Comparison of ENCODE assay signal across 2 cellular contexts in the genomic region with DNA sequence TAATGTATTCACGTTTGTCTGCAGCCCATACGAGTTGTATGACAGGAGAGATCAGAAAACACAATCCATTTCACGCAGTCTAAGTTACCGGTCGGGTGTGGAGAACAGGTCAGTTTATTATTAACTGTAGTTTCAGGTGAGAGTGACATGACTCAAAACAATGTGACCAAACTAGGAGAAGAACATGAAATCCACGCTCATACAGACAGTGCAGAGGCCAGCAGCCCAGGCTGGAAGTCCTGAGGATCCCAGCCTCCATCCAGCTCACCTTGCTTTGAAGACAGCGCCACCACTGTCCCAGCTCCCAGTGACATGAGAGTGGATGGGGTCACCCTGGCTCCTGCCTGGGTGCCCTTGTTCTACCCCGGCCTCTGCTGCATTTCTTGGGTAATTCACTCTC.
TF ChIP-seq lines count a peak whose summit lies in the region.

No MANE protein-coding gene starts in this region.

TF ChIP-seq in GM23338, 12 proteins besides CTCF, POLR2A, EP300 and RAD21 (continued from another document):
- TF ChIP-seq, protein P1, sequence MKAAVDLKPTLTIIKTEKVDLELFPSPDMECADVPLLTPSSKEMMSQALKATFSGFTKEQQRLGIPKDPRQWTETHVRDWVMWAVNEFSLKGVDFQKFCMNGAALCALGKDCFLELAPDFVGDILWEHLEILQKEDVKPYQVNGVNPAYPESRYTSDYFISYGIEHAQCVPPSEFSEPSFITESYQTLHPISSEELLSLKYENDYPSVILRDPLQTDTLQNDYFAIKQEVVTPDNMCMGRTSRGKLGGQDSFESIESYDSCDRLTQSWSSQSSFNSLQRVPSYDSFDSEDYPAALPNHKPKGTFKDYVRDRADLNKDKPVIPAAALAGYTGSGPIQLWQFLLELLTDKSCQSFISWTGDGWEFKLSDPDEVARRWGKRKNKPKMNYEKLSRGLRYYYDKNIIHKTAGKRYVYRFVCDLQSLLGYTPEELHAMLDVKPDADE (IDR thresholded peaks at IDR 0.05), result no peak
- TF ChIP-seq JUNB (IDR thresholded peaks at IDR 0.05; ENCODE audit: unreplicated experiment), result no peak
- TF ChIP-seq POLR2AphosphoS5 (IDR thresholded peaks at IDR 0.05; ENCODE audit: low read depth), result no peak
- no peak for TF ChIP-seq ZNF114 (CRISPR knock-in tag; IDR thresholded peaks at IDR 0.05)
- no peak for TF ChIP-seq EZH2phosphoT487 (IDR thresholded peaks at IDR 0.05; ENCODE audit: unreplicated experiment)
- no peak for TF ChIP-seq EZH2 (IDR thresholded peaks at IDR 0.05; ENCODE audit: low read depth, unreplicated experiment)
- TF ChIP-seq, protein P2, sequence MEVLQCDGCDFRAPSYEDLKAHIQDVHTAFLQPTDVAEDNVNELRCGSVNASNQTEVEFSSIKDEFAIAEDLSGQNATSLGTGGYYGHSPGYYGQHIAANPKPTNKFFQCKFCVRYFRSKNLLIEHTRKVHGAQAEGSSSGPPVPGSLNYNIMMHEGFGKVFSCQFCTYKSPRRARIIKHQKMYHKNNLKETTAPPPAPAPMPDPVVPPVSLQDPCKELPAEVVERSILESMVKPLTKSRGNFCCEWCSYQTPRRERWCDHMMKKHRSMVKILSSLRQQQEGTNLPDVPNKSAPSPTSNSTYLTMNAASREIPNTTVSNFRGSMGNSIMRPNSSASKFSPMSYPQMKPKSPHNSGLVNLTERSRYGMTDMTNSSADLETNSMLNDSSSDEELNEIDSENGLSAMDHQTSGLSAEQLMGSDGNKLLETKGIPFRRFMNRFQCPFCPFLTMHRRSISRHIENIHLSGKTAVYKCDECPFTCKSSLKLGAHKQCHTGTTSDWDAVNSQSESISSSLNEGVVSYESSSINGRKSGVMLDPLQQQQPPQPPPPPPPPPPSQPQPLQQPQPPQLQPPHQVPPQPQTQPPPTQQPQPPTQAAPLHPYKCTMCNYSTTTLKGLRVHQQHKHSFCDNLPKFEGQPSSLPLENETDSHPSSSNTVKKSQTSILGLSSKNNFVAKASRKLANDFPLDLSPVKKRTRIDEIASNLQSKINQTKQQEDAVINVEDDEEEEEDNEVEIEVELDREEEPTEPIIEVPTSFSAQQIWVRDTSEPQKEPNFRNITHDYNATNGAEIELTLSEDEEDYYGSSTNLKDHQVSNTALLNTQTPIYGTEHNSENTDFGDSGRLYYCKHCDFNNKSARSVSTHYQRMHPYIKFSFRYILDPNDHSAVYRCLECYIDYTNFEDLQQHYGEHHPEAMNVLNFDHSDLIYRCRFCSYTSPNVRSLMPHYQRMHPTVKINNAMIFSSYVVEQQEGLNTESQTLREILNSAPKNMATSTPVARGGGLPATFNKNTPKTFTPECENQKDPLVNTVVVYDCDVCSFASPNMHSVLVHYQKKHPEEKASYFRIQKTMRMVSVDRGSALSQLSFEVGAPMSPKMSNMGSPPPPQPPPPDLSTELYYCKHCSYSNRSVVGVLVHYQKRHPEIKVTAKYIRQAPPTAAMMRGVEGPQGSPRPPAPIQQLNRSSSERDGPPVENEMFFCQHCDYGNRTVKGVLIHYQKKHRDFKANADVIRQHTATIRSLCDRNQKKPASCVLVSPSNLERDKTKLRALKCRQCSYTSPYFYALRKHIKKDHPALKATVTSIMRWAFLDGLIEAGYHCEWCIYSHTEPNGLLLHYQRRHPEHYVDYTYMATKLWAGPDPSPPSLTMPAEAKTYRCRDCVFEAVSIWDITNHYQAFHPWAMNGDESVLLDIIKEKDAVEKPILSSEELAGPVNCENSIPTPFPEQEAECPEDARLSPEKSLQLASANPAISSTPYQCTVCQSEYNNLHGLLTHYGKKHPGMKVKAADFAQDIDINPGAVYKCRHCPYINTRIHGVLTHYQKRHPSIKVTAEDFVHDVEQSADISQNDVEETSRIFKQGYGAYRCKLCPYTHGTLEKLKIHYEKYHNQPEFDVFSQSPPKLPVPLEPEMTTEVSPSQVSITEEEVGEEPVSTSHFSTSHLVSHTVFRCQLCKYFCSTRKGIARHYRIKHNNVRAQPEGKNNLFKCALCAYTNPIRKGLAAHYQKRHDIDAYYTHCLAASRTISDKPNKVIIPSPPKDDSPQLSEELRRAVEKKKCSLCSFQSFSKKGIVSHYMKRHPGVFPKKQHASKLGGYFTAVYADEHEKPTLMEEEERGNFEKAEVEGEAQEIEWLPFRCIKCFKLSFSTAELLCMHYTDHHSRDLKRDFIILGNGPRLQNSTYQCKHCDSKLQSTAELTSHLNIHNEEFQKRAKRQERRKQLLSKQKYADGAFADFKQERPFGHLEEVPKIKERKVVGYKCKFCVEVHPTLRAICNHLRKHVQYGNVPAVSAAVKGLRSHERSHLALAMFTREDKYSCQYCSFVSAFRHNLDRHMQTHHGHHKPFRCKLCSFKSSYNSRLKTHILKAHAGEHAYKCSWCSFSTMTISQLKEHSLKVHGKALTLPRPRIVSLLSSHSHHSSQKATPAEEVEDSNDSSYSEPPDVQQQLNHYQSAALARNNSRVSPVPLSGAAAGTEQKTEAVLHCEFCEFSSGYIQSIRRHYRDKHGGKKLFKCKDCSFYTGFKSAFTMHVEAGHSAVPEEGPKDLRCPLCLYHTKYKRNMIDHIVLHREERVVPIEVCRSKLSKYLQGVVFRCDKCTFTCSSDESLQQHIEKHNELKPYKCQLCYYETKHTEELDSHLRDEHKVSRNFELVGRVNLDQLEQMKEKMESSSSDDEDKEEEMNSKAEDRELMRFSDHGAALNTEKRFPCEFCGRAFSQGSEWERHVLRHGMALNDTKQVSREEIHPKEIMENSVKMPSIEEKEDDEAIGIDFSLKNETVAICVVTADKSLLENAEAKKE (CRISPR knock-in tag; IDR thresholded peaks at IDR 0.05), result no peak
TF ChIP-seq in GM23338: peak in this region for 0.

TF ChIP-seq in neural cell, 6 proteins besides CTCF, POLR2A, EP300 and RAD21 (continued from another document):
- TF ChIP-seq, protein P3, sequence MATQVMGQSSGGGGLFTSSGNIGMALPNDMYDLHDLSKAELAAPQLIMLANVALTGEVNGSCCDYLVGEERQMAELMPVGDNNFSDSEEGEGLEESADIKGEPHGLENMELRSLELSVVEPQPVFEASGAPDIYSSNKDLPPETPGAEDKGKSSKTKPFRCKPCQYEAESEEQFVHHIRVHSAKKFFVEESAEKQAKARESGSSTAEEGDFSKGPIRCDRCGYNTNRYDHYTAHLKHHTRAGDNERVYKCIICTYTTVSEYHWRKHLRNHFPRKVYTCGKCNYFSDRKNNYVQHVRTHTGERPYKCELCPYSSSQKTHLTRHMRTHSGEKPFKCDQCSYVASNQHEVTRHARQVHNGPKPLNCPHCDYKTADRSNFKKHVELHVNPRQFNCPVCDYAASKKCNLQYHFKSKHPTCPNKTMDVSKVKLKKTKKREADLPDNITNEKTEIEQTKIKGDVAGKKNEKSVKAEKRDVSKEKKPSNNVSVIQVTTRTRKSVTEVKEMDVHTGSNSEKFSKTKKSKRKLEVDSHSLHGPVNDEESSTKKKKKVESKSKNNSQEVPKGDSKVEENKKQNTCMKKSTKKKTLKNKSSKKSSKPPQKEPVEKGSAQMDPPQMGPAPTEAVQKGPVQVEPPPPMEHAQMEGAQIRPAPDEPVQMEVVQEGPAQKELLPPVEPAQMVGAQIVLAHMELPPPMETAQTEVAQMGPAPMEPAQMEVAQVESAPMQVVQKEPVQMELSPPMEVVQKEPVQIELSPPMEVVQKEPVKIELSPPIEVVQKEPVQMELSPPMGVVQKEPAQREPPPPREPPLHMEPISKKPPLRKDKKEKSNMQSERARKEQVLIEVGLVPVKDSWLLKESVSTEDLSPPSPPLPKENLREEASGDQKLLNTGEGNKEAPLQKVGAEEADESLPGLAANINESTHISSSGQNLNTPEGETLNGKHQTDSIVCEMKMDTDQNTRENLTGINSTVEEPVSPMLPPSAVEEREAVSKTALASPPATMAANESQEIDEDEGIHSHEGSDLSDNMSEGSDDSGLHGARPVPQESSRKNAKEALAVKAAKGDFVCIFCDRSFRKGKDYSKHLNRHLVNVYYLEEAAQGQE (IDR thresholded peaks at IDR 0.05; ENCODE audit: borderline replicate concordance), result no peak
